Comparison of ENCODE assay signal across 9 cellular contexts in genomic region chr7:41720046-41720445, GRCh38. TPM values are rescaled to one million over a fixed set of nuclear protein-coding genes. Genes with fewer than 3 reads are reported as not detected.
"Had no signal": no experiment of that assay in that cellular context is flagged by ENCODE, and none has a peak within 500 bp of the region (broad histone marks: within the 10 kb centered on the region; RNA-seq: fewer than 3 reads in every experiment).

No MANE protein-coding gene starts in this region.

- DNase-seq: GOT3, H7, IMR-90, KG1 had no signal

- ATAC-seq: HCT116, K562 had no signal

- FAIRE-seq: HTR-8/SVneo, K562 had no signal

- H3K9me3 ChIP-seq: HAP-1 had no signal

- H3K36me3 ChIP-seq: HAP-1 had no signal

- H3K4me1 ChIP-seq: HAP-1 had no signal

- H3K4me3 ChIP-seq: HAP-1, K562 had no signal

RNA-seq across cellular contexts. Expression of gene INHBA, which starts 17.2 kb away (rescaled TPM):
- total RNA-seq: HT-29 had no signal
- polyA plus RNA-seq: K562 had no signal
